23 cellular contexts compared by ENCODE assay signal in genomic region chr17:52546990-52547389, GRCh38.
"Had no signal": no experiment of that assay in that cellular context is flagged by ENCODE, and none has a peak within 500 bp of the region (broad histone marks: within the 10 kb centered on the region; RNA-seq: fewer than 3 reads in every experiment).

No MANE protein-coding gene starts in this region.

- H3K27me3 Mint-ChIP-seq: stimulated activated naive B cell treated with anti-CD40 and anti-IgM and Interleukin-4, amounts not matched to agents 10 μg/mL and 1 μg/mL and 100 μg/mL, for 72 hours; stimulated activated naive CD8-positive, alpha-beta T cell treated with anti-CD3 and anti-CD28 coated beads, Interleukin-15, Interleukin-2, amounts not matched to agents 100 ng/mL and 50 ng/mL, for 24 hours had no signal

- DNase-seq: central memory CD4-positive, alpha-beta T cell; dorsolateral prefrontal cortex; effector CD4-positive, alpha-beta T cell; gastrocnemius medialis; head of caudate nucleus; kidney; lower lobe of right lung; natural killer cell; nucleus accumbens; retina; right lobe of liver; stimulated activated CD4-positive, alpha-beta T cell treated with anti-CD3 and anti-CD28 coated beads, Interleukin-12 subunit alpha, Interleukin-12 subunit beta, amount 100 ng/mL, for 4 hours; stimulated activated CD4-positive, alpha-beta T cell treated with anti-CD3 and anti-CD28 coated beads, Interleukin-2, amount 100 ng/mL, for 24 hours; stimulated activated CD4-positive, alpha-beta T cell treated with anti-CD3 and anti-CD28 coated beads, Interleukin-4, amount 100 ng/mL, for 24 hours; stimulated activated naive B cell treated with anti-CD40 and anti-IgM and Interleukin-4, amounts not matched to agents 10 μg/mL and 1 μg/mL and 100 μg/mL, for 72 hours; upper lobe of left lung had no signal

- H3K4me1 Mint-ChIP-seq: natural killer cell; stimulated activated naive B cell treated with anti-CD40 and anti-IgM and Interleukin-4, amounts not matched to agents 10 μg/mL and 1 μg/mL and 100 μg/mL, for 72 hours had no signal

- H3K27ac ChIP-seq: dorsolateral prefrontal cortex, gastrocnemius medialis, hepatocyte, lower lobe of right lung, neural progenitor cell, right lobe of liver, thoracic aorta, tibial nerve, upper lobe of left lung had no signal

- H3K4me1 ChIP-seq: gastrocnemius medialis, lower lobe of right lung, neural progenitor cell, right lobe of liver, tibial nerve, upper lobe of left lung had no signal

- H3K27ac Mint-ChIP-seq: natural killer cell; neural progenitor cell; stimulated activated naive B cell treated with anti-CD40 and anti-IgM and Interleukin-4, amounts not matched to agents 10 μg/mL and 1 μg/mL and 100 μg/mL, for 72 hours; stimulated activated naive CD8-positive, alpha-beta T cell treated with anti-CD3 and anti-CD28 coated beads, Interleukin-15, Interleukin-2, amounts not matched to agents 100 ng/mL and 50 ng/mL, for 24 hours had no signal

- H3K27me3 ChIP-seq: dorsolateral prefrontal cortex, gastrocnemius medialis, hepatocyte, neural progenitor cell, right lobe of liver, tibial nerve, upper lobe of left lung had no signal

- H3K9me3 ChIP-seq: gastrocnemius medialis, lower lobe of right lung, right lobe of liver, thoracic aorta, upper lobe of left lung had no signal

- H3K4me3 Mint-ChIP-seq: natural killer cell; neural progenitor cell; stimulated activated naive B cell treated with anti-CD40 and anti-IgM and Interleukin-4, amounts not matched to agents 10 μg/mL and 1 μg/mL and 100 μg/mL, for 72 hours; stimulated activated naive CD8-positive, alpha-beta T cell treated with anti-CD3 and anti-CD28 coated beads, Interleukin-15, Interleukin-2, amounts not matched to agents 100 ng/mL and 50 ng/mL, for 24 hours had no signal

- ATAC-seq: gastrocnemius medialis, left lobe of liver, lower lobe of right lung, natural killer cell, right lobe of liver had no signal

- H3K4me3 ChIP-seq: dorsolateral prefrontal cortex, gastrocnemius medialis, hepatocyte, lower lobe of right lung, neural progenitor cell, right lobe of liver, smooth muscle cell, thoracic aorta, tibial nerve, upper lobe of left lung had no signal

- H3K36me3 Mint-ChIP-seq: neural progenitor cell; stimulated activated naive B cell treated with anti-CD40 and anti-IgM and Interleukin-4, amounts not matched to agents 10 μg/mL and 1 μg/mL and 100 μg/mL, for 72 hours had no signal

- H3K36me3 ChIP-seq: gastrocnemius medialis, lower lobe of right lung, neural progenitor cell, right lobe of liver, thoracic aorta, tibial nerve, upper lobe of left lung had no signal

- H3K9me3 Mint-ChIP-seq: neural progenitor cell had no signal
